1 cellular context compared by ENCODE assay signal in genomic region chr18:10057401-10057800, GRCh38.
TF ChIP-seq lines count a peak whose summit lies in the region.

No MANE protein-coding gene starts in this region.

TF ChIP-seq in HepG2, 621 proteins besides CTCF, POLR2A, EP300 and RAD21:
- TF ChIP-seq, protein P1, sequence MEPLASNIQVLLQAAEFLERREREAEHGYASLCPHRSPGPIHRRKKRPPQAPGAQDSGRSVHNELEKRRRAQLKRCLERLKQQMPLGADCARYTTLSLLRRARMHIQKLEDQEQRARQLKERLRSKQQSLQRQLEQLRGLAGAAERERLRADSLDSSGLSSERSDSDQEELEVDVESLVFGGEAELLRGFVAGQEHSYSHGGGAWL (CRISPR knock-in tag; IDR thresholded peaks at IDR 0.05) = no peak
- TF ChIP-seq, protein P2, sequence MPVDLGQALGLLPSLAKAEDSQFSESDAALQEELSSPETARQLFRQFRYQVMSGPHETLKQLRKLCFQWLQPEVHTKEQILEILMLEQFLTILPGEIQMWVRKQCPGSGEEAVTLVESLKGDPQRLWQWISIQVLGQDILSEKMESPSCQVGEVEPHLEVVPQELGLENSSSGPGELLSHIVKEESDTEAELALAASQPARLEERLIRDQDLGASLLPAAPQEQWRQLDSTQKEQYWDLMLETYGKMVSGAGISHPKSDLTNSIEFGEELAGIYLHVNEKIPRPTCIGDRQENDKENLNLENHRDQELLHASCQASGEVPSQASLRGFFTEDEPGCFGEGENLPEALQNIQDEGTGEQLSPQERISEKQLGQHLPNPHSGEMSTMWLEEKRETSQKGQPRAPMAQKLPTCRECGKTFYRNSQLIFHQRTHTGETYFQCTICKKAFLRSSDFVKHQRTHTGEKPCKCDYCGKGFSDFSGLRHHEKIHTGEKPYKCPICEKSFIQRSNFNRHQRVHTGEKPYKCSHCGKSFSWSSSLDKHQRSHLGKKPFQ (CRISPR knock-in tag; IDR thresholded peaks at IDR 0.05; ENCODE audit: insufficient replicate concordance) = no peak
- TF ChIP-seq PHB2 (IDR thresholded peaks at IDR 0.05; ENCODE audit: partially characterized antibody) (no peak), HDAC6 (IDR thresholded peaks at IDR 0.05; ENCODE audit: low read depth, low read length) (no peak), ZNF451 (CRISPR knock-in tag; IDR thresholded peaks at IDR 0.05) (no peak), FOSL2 (CRISPR knock-in tag; IDR thresholded peaks at IDR 0.05) (no peak), ZNF264 (CRISPR knock-in tag; IDR thresholded peaks at IDR 0.05) (no peak), MXD4 (CRISPR knock-in tag; IDR thresholded peaks at IDR 0.05) (no peak), ATF6 (CRISPR knock-in tag; conservative IDR thresholded peaks at IDR 0.05) (no peak), PBX2 (CRISPR knock-in tag; IDR thresholded peaks at IDR 0.05) (no peak), CEBPB (IDR thresholded peaks at IDR 0.05; ENCODE audit: borderline replicate concordance, low read depth, low read length) (no peak), SIX4 (CRISPR knock-in tag; IDR thresholded peaks at IDR 0.05) (no peak), ZNF280D (CRISPR knock-in tag; IDR thresholded peaks at IDR 0.05) (no peak), ZNF460 (CRISPR knock-in tag; IDR thresholded peaks at IDR 0.05; ENCODE audit: borderline replicate concordance) (no peak), PAWR (CRISPR knock-in tag; IDR thresholded peaks at IDR 0.05; ENCODE audit: borderline replicate concordance) (no peak), AKNA (CRISPR knock-in tag; IDR thresholded peaks at IDR 0.05; ENCODE audit: borderline replicate concordance) (no peak), TEAD2 (CRISPR knock-in tag; IDR thresholded peaks at IDR 0.05) (no peak), PITX1 (CRISPR knock-in tag; IDR thresholded peaks at IDR 0.05) (no peak)
- TF ChIP-seq, protein P3, sequence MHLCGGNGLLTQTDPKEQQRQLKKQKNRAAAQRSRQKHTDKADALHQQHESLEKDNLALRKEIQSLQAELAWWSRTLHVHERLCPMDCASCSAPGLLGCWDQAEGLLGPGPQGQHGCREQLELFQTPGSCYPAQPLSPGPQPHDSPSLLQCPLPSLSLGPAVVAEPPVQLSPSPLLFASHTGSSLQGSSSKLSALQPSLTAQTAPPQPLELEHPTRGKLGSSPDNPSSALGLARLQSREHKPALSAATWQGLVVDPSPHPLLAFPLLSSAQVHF (CRISPR knock-in tag; IDR thresholded peaks at IDR 0.05) = no peak
